Comparison of ENCODE assay signal across 8 cellular contexts in the genomic region with DNA sequence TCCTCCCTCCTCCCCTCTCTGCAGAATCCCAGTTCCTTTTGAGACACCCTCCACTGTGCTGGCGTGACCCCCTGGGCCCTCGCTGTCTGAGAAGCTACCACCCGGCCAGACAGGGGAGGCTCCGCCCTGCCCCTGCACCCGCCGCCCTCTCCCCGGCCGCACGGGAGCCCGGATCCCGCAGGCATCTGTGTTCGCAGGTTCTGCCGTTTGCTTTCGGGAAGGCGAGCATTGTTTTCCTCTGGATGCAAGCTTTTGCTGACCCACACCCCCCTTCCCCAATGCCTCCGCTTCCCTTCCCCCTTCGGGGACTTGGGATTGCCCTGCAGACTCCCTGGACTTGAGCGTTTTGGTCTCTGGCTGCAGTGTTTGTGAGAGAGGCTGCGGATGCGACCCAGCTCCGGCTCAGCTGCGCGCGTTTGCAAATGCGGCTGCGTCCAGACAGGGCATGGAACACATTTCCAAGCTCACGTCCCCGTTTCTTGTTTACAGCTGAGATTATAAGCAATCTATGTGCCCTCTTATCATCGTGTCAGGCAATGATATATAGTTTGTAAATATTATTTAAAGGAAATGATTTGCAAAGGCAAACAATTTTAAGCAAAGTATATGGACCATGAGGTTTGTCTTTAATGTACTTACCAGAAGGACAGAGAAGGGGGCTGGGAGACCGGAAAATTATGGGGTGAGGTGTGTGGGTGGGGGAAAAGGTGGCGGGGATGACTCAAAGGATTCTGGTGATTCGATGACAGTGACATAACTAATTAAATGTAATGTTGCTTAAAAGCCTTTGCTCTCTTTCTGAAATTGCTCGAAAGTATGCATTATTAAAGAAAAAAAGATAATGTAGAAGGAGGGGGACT.
DNase-seq lines count a peak whose midpoint lies in the region; ATAC-seq and TF ChIP-seq lines count a peak whose summit lies in the region.

No MANE protein-coding gene starts in this region.

- CTCF ChIA-PET in A673 (lab: Charles Lee) = interaction anchor here (0.6 kb wide), 1 partner anchor 366 kb away, joined by 3 read pairs; no protein-coding TSS in a partner anchor

- POLR2A ChIA-PET in A673 (lab: Charles Lee; ENCODE audit: low non-redundant PET) = no interaction called here

- H3K27ac ChIP-seq in A673 (ENCODE audit: low read depth, low read length, poor library complexity, severe bottlenecking) (peak overlapping the region; percentile 61), lung (ENCODE audit: low read depth in 1 of 2, low read length in 1 of 2) (peak overlapping the region; percentile 0 to 37)

- H3K4me3 ChIP-seq in A673 (ENCODE audit: low read depth, low read length, poor library complexity, severe bottlenecking) (peak overlapping the region; percentile 59), endocrine pancreas (ENCODE audit: control insufficient read depth, insufficient read depth, low read length) (peak overlapping the region; percentile 76), lung (peak overlapping the region; percentile 39)

- peak overlapping the region; percentile 47 for H3K9ac ChIP-seq in endocrine pancreas (ENCODE audit: control insufficient read depth, insufficient read depth, low read length)

- WGBS in lung, 2 donors = 1 to 2% methylated on average over 33 of the region's 33 CpGs

- intact Hi-C loops in A673 (cut with micrococcal nuclease; ENCODE audit: unreplicated experiment) = loop anchor here (5.0 kb wide), 1 partner anchor 766 kb away; the partner anchor contains the start of gene IRS1

- TF ChIP-seq CTCF in A673 (conservative IDR thresholded peaks at IDR 0.05; ENCODE audit: low read depth, low read length) = no peak
- TF ChIP-seq CTCF in lung (IDR thresholded peaks at IDR 0.05; ENCODE audit: control extremely low read depth, extremely low read depth) = no peak

- H3K4me1 ChIP-seq in A673 (ENCODE audit: insufficient read depth, low read length, poor library complexity, severe bottlenecking) (peaks cover 15% of the 10 kb centered on the region), endocrine pancreas (ENCODE audit: control insufficient read depth, insufficient read depth, low read length) (peaks cover 3% of the 10 kb centered on the region), lung (ENCODE audit: control insufficient read depth in 2 of 2, insufficient read depth in 2 of 2, low read length in 2 of 2) (peaks cover 0 to 4% of the 10 kb centered on the region in 2 donors)

- no peaks in the 10 kb centered on the region for H3K9me3 ChIP-seq in A673 (ENCODE audit: low read depth, low read length, poor library complexity, severe bottlenecking)
- no peaks in the 10 kb centered on the region for H3K9me3 ChIP-seq in endocrine pancreas (ENCODE audit: control insufficient read depth, low read length)
- peaks cover 0 to 3% of the 10 kb centered on the region in 2 donors for H3K9me3 ChIP-seq in lung (ENCODE audit: control insufficient read depth in 2 of 2, insufficient read depth in 1 of 2, low read length in 1 of 2)

- H3K36me3 ChIP-seq in A673 (ENCODE audit: insufficient read depth, low read length, poor library complexity, severe bottlenecking) (no peaks in the 10 kb centered on the region), endocrine pancreas (ENCODE audit: control insufficient read depth, insufficient read depth, low read length) (no peaks in the 10 kb centered on the region), lung (ENCODE audit: control insufficient read depth in 2 of 2, insufficient read depth in 2 of 2, low read length in 2 of 2) (no peaks in the 10 kb centered on the region)

- no TSS peak for BruUV-seq in A673 (replicated peaks; lab: Mats Ljungman, UMichigan)

- no peaks in the 10 kb centered on the region for H3K27me3 ChIP-seq in A673 (replicated peaks; ENCODE audit: insufficient read depth, low read depth, low read length, poor library complexity)
- no peaks in the 10 kb centered on the region for H3K27me3 ChIP-seq in endocrine pancreas (ENCODE audit: control insufficient read depth, insufficient read depth, low read length)
- H3K27me3 ChIP-seq in lung (ENCODE audit: control insufficient read depth, insufficient read depth) = no peaks in the 10 kb centered on the region

- DNase-seq in A673 (ENCODE audit: low spot score) (peak; percentile 85), MV-4-11 (lab: John Stamatoyannopoulos, UW) (peak; percentile 33), T1000 (lab: John Stamatoyannopoulos, UW) (peak; percentile 34), lung (ENCODE audit: low spot score) (peak; percentile 52)
- peak; percentile 20 to 27 (median 21) for DNase-seq in stimulated activated CD4-positive, alpha-beta T cell treated with anti-CD3 and anti-CD28 coated beads, TNF-alpha, amount 100 ng/mL, for 48 hours (ENCODE audit: low read depth in 3 of 3)

- peak; percentile 62 for ATAC-seq in GM19023 (IDR thresholded peaks at IDR 0.05; ENCODE audit: unreplicated experiment)
- ATAC-seq in lung (ENCODE audit: insufficient read depth, low FRiP score) = peak; percentile 75
- no peak for ATAC-seq in GM19397 (IDR thresholded peaks at IDR 0.05; ENCODE audit: unreplicated experiment)

Comparison
In these comparisons a context has a peak if more than half of its experiments do, and no peak if none do; other contexts are left out.
1. DNase-seq: peak in every context shown above with its lines; median percentile 85 in A673; 52 in lung; 34 in T1000; 33 in MV-4-11; 21 in stimulated activated CD4-positive, alpha-beta T cell treated with anti-CD3 and anti-CD28 coated beads, TNF-alpha, amount 100 ng/mL, for 48 hours.